Comparison of ENCODE assay signal across 8 cellular contexts in genomic region chr14:97218713-97219355, GRCh38.
DNase-seq lines count a peak whose midpoint lies in the region; ATAC-seq and TF ChIP-seq lines count a peak whose summit lies in the region.

No MANE protein-coding gene starts in this region.

- no peaks in the 10 kb centered on the region for H3K9me3 Mint-ChIP-seq in activated T-helper 2 cell treated with anti-CD3 and anti-CD28 coated beads, Interferon-gamma antibody, Interleukin-2, Interleukin-4, amounts not matched to agents 10 μg/mL and 5 μg/mL and 100 μg/mL, durations not matched to agents 14 hours and 24 hours and 36 hours

- H3K36me3 Mint-ChIP-seq in activated T-helper 2 cell treated with anti-CD3 and anti-CD28 coated beads, Interferon-gamma antibody, Interleukin-2, Interleukin-4, amounts not matched to agents 10 μg/mL and 5 μg/mL and 100 μg/mL, durations not matched to agents 14 hours and 24 hours and 36 hours (ENCODE audit: low read depth), result no peaks in the 10 kb centered on the region

- H3K9ac ChIP-seq in Loucy (ENCODE audit: low read depth, low read length, poor library complexity, severe bottlenecking), result peak overlapping the region; percentile 63
- peak overlapping the region; percentile 84 for H3K9ac ChIP-seq in iPS-20b (ENCODE audit: low read depth, low read length)

- H3K9me3 ChIP-seq in Loucy (ENCODE audit: insufficient read depth, low read depth, low read length), result no peaks in the 10 kb centered on the region
- H3K9me3 ChIP-seq in iPS-20b (ENCODE audit: insufficient read depth, low read depth, low read length), result no peaks in the 10 kb centered on the region

- TF ChIP-seq CTCF in Loucy (conservative IDR thresholded peaks at IDR 0.05; ENCODE audit: low read length), result 0 out of 2 replicates have a peak, but pooled peaks have one; percentile 15

- peak overlapping the region; percentile 95 for H2AFZ ChIP-seq in Loucy (ENCODE audit: low read length)

- no peak overlapping the region for H3K27ac Mint-ChIP-seq in activated T-helper 2 cell treated with anti-CD3 and anti-CD28 coated beads, Interferon-gamma antibody, Interleukin-2, Interleukin-4, amounts not matched to agents 10 μg/mL and 5 μg/mL and 100 μg/mL, durations not matched to agents 14 hours and 24 hours and 36 hours

- H3K36me3 ChIP-seq in Loucy (ENCODE audit: insufficient read depth, low read length), result no peaks in the 10 kb centered on the region
- H3K36me3 ChIP-seq in iPS-20b (ENCODE audit: insufficient read depth, low read depth, low read length), result no peaks in the 10 kb centered on the region

- ATAC-seq in GM18502 (IDR thresholded peaks at IDR 0.05; ENCODE audit: poor library complexity, unreplicated experiment), result no peak

- peak overlapping the region; percentile 79 for H3K4me3 ChIP-seq in Loucy (ENCODE audit: low read length, poor library complexity, severe bottlenecking)
- peak overlapping the region; percentile 81 for H3K4me3 ChIP-seq in iPS-20b (ENCODE audit: low read length)

- H3F3A ChIP-seq in Loucy (ENCODE audit: low read depth), result no peaks in the 10 kb centered on the region

- peak overlapping the region; percentile 100 for H3K4me2 ChIP-seq in Loucy (ENCODE audit: low read depth, low read length, poor library complexity, severe bottlenecking)

- H3K4me1 Mint-ChIP-seq in activated T-helper 2 cell treated with anti-CD3 and anti-CD28 coated beads, Interferon-gamma antibody, Interleukin-2, Interleukin-4, amounts not matched to agents 10 μg/mL and 5 μg/mL and 100 μg/mL, durations not matched to agents 14 hours and 24 hours and 36 hours (ENCODE audit: low read depth), result peaks cover 13% of the 10 kb centered on the region

- DNase-seq in activated T-helper 2 cell treated with anti-CD3 and anti-CD28 coated beads, Interferon-gamma antibody, Interleukin-2, Interleukin-4, amounts not matched to agents 10 μg/mL and 5 μg/mL and 100 μg/mL, durations not matched to agents 14 hours and 24 hours and 36 hours (ENCODE audit: low spot score), result peak; percentile 10
- peak; percentile 11 for DNase-seq in stimulated activated CD8-positive, alpha-beta memory T cell treated with anti-CD3 and anti-CD28 coated beads, Interleukin-4, amount 100 ng/mL, for 24 hours (ENCODE audit: low read depth)
- DNase-seq in RKO (ENCODE audit: low spot score), result no peak
- DNase-seq in cortex of kidney (lab: John Stamatoyannopoulos, UW), result no peak
- no peak for DNase-seq in mucosa of gallbladder (ENCODE audit: low spot score)

- no peaks in the 10 kb centered on the region for H3K9me2 ChIP-seq in Loucy (replicated peaks; ENCODE audit: low read depth, low read length)

- peaks cover 14% of the 10 kb centered on the region for H3K27me3 ChIP-seq in Loucy (ENCODE audit: insufficient read depth, low read length, poor library complexity, severe bottlenecking)
- peaks cover 25% of the 10 kb centered on the region for H3K27me3 ChIP-seq in iPS-20b (ENCODE audit: insufficient read depth, low read length)

- H3K27ac ChIP-seq in iPS-20b (ENCODE audit: low read length), result no peak overlapping the region

- no peaks in the 10 kb centered on the region for H3K79me2 ChIP-seq in Loucy (ENCODE audit: insufficient read depth, low read length)

- intact Hi-C loops in activated T-helper 2 cell treated with anti-CD3 and anti-CD28 coated beads, Interferon-gamma antibody, Interleukin-2, Interleukin-4, amounts not matched to agents 10 μg/mL and 5 μg/mL and 100 μg/mL, durations not matched to agents 14 hours and 24 hours and 36 hours (cut with micrococcal nuclease), result loop anchor here (10.0 kb wide), 1 partner anchor 186 kb away; no protein-coding TSS in a partner anchor

- H3K27me3 Mint-ChIP-seq in activated T-helper 2 cell treated with anti-CD3 and anti-CD28 coated beads, Interferon-gamma antibody, Interleukin-2, Interleukin-4, amounts not matched to agents 10 μg/mL and 5 μg/mL and 100 μg/mL, durations not matched to agents 14 hours and 24 hours and 36 hours (ENCODE audit: low read depth), result peaks cover 43% of the 10 kb centered on the region

- no peaks in the 10 kb centered on the region for H4K20me1 ChIP-seq in Loucy (ENCODE audit: insufficient read depth, low read length, poor library complexity, severe bottlenecking)

- peak overlapping the region; percentile 85 for H3K4me3 Mint-ChIP-seq in activated T-helper 2 cell treated with anti-CD3 and anti-CD28 coated beads, Interferon-gamma antibody, Interleukin-2, Interleukin-4, amounts not matched to agents 10 μg/mL and 5 μg/mL and 100 μg/mL, durations not matched to agents 14 hours and 24 hours and 36 hours (ENCODE audit: low read depth)

- H3K4me1 ChIP-seq in Loucy (ENCODE audit: insufficient read depth, low read length, poor library complexity, severe bottlenecking) (peaks cover 15% of the 10 kb centered on the region), iPS-20b (ENCODE audit: insufficient read depth, low read length) (peaks cover 10% of the 10 kb centered on the region; the same call in 1 of the 2 replicates)

Comparison
In these comparisons a context has a peak if more than half of its experiments do, and no peak if none do; other contexts are left out.
1. DNase-seq: peak in activated T-helper 2 cell treated with anti-CD3 and anti-CD28 coated beads, Interferon-gamma antibody, Interleukin-2, Interleukin-4, amounts not matched to agents 10 μg/mL and 5 μg/mL and 100 μg/mL, durations not matched to agents 14 hours and 24 hours and 36 hours (single experiment) and stimulated activated CD8-positive, alpha-beta memory T cell treated with anti-CD3 and anti-CD28 coated beads, Interleukin-4, amount 100 ng/mL, for 24 hours (single experiment); none in RKO (single experiment), cortex of kidney (single experiment) and mucosa of gallbladder (single experiment).